8 cellular contexts compared by ENCODE assay signal in the genomic region with DNA sequence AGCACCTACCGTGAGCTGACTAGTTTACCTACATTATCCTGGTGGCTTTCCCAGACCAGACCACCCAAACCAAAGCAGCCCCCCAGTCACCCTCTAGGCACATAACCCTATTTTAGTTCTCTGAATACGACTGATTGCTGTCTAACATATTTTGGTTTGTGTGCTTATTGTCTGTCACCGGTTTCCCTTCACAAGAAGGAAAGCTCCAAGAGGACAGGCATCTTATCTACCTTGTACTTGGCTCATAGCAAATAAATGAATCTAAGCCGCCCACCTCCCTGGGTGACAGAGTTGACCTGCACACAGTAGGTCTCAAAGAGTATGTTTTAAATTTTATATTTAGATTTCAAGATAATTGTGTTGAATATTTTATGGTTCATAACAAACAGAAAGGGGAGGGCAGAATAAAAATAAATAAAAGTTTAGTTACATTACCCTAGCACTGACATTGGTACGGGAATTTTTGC. TPM values are rescaled to one million over a fixed set of nuclear protein-coding genes. Genes with fewer than 3 reads are reported as not detected.
A peak's percentile ranks its signal among the peaks of the same experiment; 100 is the strongest.
DNase-seq lines count a peak whose midpoint lies in the region; ATAC-seq, FAIRE-seq and TF ChIP-seq lines count a peak whose summit lies in the region.

No MANE protein-coding gene starts in this region.

- H3K4me2 ChIP-seq in keratinocyte (ENCODE audit: control insufficient read depth, extremely low read depth, insufficient read depth, low read depth, low read length), result peak overlapping the region; percentile 90

- peaks cover 44% of the 10 kb centered on the region for H3K36me3 Mint-ChIP-seq in T-helper 2 cell treated with Interferon-gamma antibody and Interleukin-4, amounts not matched to agents 5 μg/mL and 100 μg/mL, for 36 hours (ENCODE audit: low read depth)
- peaks cover 40% of the 10 kb centered on the region for H3K36me3 Mint-ChIP-seq in activated naive CD8-positive, alpha-beta T cell treated with anti-CD3 and anti-CD28 coated beads for 36 hours

- peak overlapping the region; percentile 85 for H3K4me3 Mint-ChIP-seq in T-helper 2 cell treated with Interferon-gamma antibody and Interleukin-4, amounts not matched to agents 5 μg/mL and 100 μg/mL, for 36 hours
- peak overlapping the region; percentile 86 for H3K4me3 Mint-ChIP-seq in activated naive CD8-positive, alpha-beta T cell treated with anti-CD3 and anti-CD28 coated beads for 36 hours

- no peak for TF ChIP-seq EP300 in suprapubic skin (IDR thresholded peaks at IDR 0.05)

- H3K9me3 Mint-ChIP-seq in T-helper 2 cell treated with Interferon-gamma antibody and Interleukin-4, amounts not matched to agents 5 μg/mL and 100 μg/mL, for 36 hours, result peaks cover 11% of the 10 kb centered on the region
- H3K9me3 Mint-ChIP-seq in activated naive CD8-positive, alpha-beta T cell treated with anti-CD3 and anti-CD28 coated beads for 36 hours, result peaks cover 9% of the 10 kb centered on the region

- dilution Hi-C loops in keratinocyte (cut with MboI; ENCODE audit: extremely low pct_ligation_motif_present, low sequenced_read_pairs), result no loop called here

- H3K27me3 ChIP-seq in keratinocyte (ENCODE audit: control insufficient read depth, extremely low read depth, insufficient read depth, low read length) (no peaks in the 10 kb centered on the region), suprapubic skin (no peaks in the 10 kb centered on the region)

- FAIRE-seq in keratinocyte (lab: Jason Lieb, UNC) (no peak), GM12891 (lab: Jason Lieb, UNC) (no peak)

- H3K36me3 ChIP-seq in keratinocyte (ENCODE audit: control insufficient read depth in 2 of 2, extremely low read depth in 1 of 2, insufficient read depth in 2 of 2, low read length in 2 of 2) (peaks cover 3 to 4% of the 10 kb centered on the region in 2 experiments), suprapubic skin (peaks cover 2% of the 10 kb centered on the region)

- H3K9me3 ChIP-seq in keratinocyte (ENCODE audit: control insufficient read depth, low read depth, low read length) (no peaks in the 10 kb centered on the region), suprapubic skin (no peaks in the 10 kb centered on the region)

- TF ChIP-seq CTCF in keratinocyte (optimal IDR thresholded peaks at IDR 0.05 in 1 of 3, IDR thresholded peaks at IDR 0.05 in 1 of 3, conservative IDR thresholded peaks at IDR 0.05 in 1 of 3; ENCODE audit: extremely low read depth in 1 of 3, insufficient read depth in 2 of 3, low read length in 3 of 3) (no peak), suprapubic skin (IDR thresholded peaks at IDR 0.05) (no peak)

- peak; percentile 13 for DNase-seq in T-helper 2 cell treated with Interferon-gamma antibody and Interleukin-4, amounts not matched to agents 5 μg/mL and 100 μg/mL, for 36 hours (ENCODE audit: low spot score)
- DNase-seq in T-helper 2 cell (no peak), keratinocyte (ENCODE audit: low read depth, low spot score) (no peak), suprapubic skin (ENCODE audit: low spot score in 2 of 2) (no peak), GM12891 (ENCODE audit: insufficient read length, low spot score) (no peak)
- DNase-seq in activated naive CD8-positive, alpha-beta T cell treated with anti-CD3 and anti-CD28 coated beads for 36 hours, result no peak

- peak overlapping the region; percentile 79 for H3K9ac ChIP-seq in keratinocyte (ENCODE audit: control insufficient read depth, extremely low read depth, insufficient read depth, low read length)

- H3K9me1 ChIP-seq in keratinocyte (ENCODE audit: control insufficient read depth, extremely low read depth, insufficient read depth, low read length), result no peaks in the 10 kb centered on the region

- H3K79me2 ChIP-seq in keratinocyte (ENCODE audit: control insufficient read depth, insufficient read depth, low read length), result peaks cover 31% of the 10 kb centered on the region

- H3K4me1 Mint-ChIP-seq in T-helper 2 cell treated with Interferon-gamma antibody and Interleukin-4, amounts not matched to agents 5 μg/mL and 100 μg/mL, for 36 hours (ENCODE audit: low read depth), result peaks cover 49% of the 10 kb centered on the region
- peaks cover 44% of the 10 kb centered on the region for H3K4me1 Mint-ChIP-seq in activated naive CD8-positive, alpha-beta T cell treated with anti-CD3 and anti-CD28 coated beads for 36 hours

- no peaks in the 10 kb centered on the region for H4K20me1 ChIP-seq in keratinocyte (ENCODE audit: control insufficient read depth, extremely low read depth, insufficient read depth, low read length)

- H3K4me1 ChIP-seq in keratinocyte (ENCODE audit: control insufficient read depth, extremely low read depth, insufficient read depth, low read length) (peaks cover 40% of the 10 kb centered on the region), suprapubic skin (peaks cover 38% of the 10 kb centered on the region)

- no peak for ATAC-seq in GM19467 (IDR thresholded peaks at IDR 0.05; ENCODE audit: unreplicated experiment)
- no peak for ATAC-seq in GM21786 (IDR thresholded peaks at IDR 0.05; ENCODE audit: unreplicated experiment)

- TF ChIP-seq POLR2A in suprapubic skin (IDR thresholded peaks at IDR 0.05) (no peak), GM12891 (IDR thresholded peaks at IDR 0.05; ENCODE audit: low read depth, low read length) (no peak)

- H3K27ac ChIP-seq in keratinocyte (ENCODE audit: control insufficient read depth, insufficient read depth, low read length) (peak overlapping the region; percentile 82), suprapubic skin (peak overlapping the region; percentile 92)

- H3K4me3 ChIP-seq in keratinocyte (ENCODE audit: control insufficient read depth in 2 of 3, extremely low read depth in 1 of 3, insufficient read depth in 2 of 3, low read depth in 1 of 3, low read length in 3 of 3), result peak overlapping the region; percentile 62 to 78 (median 75)
- peak overlapping the region; percentile 93 for H3K4me3 ChIP-seq in suprapubic skin

- H2AFZ ChIP-seq in keratinocyte (ENCODE audit: control insufficient read depth, low read length), result peak overlapping the region; percentile 87

- no peaks in the 10 kb centered on the region for H3K27me3 Mint-ChIP-seq in T-helper 2 cell treated with Interferon-gamma antibody and Interleukin-4, amounts not matched to agents 5 μg/mL and 100 μg/mL, for 36 hours (ENCODE audit: low read depth)
- H3K27me3 Mint-ChIP-seq in activated naive CD8-positive, alpha-beta T cell treated with anti-CD3 and anti-CD28 coated beads for 36 hours, result no peaks in the 10 kb centered on the region

- peak overlapping the region; percentile 95 for H3K27ac Mint-ChIP-seq in T-helper 2 cell treated with Interferon-gamma antibody and Interleukin-4, amounts not matched to agents 5 μg/mL and 100 μg/mL, for 36 hours
- H3K27ac Mint-ChIP-seq in activated naive CD8-positive, alpha-beta T cell treated with anti-CD3 and anti-CD28 coated beads for 36 hours, result peak overlapping the region; percentile 77

- WGBS in suprapubic skin, result 32% methylated on average over 5 of the region's 5 CpGs

TF ChIP-seq in GM12891, 5 proteins besides CTCF, POLR2A, EP300 and RAD21:
- no peak for TF ChIP-seq SPI1 (IDR thresholded peaks at IDR 0.05; ENCODE audit: low read depth, low read length)
- TF ChIP-seq POLR2AphosphoS5 (IDR thresholded peaks at IDR 0.05; ENCODE audit: low read depth, low read length), result no peak
- no peak for TF ChIP-seq POU2F2 (IDR thresholded peaks at IDR 0.05; ENCODE audit: low read depth, low read length)
- TF ChIP-seq TAF1 (IDR thresholded peaks at IDR 0.05; ENCODE audit: low read depth, low read length), result no peak
- TF ChIP-seq PAX5 (IDR thresholded peaks at IDR 0.05; ENCODE audit: insufficient read depth, low read length, severe bottlenecking), result no peak

RNA-seq across cellular contexts. Expression of a gene that starts 0.9 kb away (rescaled TPM):
- 100 to 1,000 TPM; 168 to 175 TPM for total RNA-seq in activated naive CD8-positive, alpha-beta T cell treated with anti-CD3 and anti-CD28 coated beads for 36 hours
- 168 to 266 TPM (median 248 TPM) in 3 replicates for polyA plus RNA-seq in keratinocyte
- polyA plus RNA-seq in keratinocyte (2011; ENCODE audit: low read depth), result 29.8 TPM
- polyA plus RNA-seq in keratinocyte (2011; cell fraction: cytosol; rRNA removed), result 219 and 325 TPM in 2 replicates
- polyA plus RNA-seq in keratinocyte (2011; cell fraction: nucleus; rRNA removed), result 141 and 154 TPM in 2 replicates
- polyA plus RNA-seq in keratinocyte (2012; ENCODE audit: low replicate concordance), result 182 and 191 TPM in 2 replicates
- polyA minus RNA-seq in keratinocyte, result 171 to 272 TPM (median 269 TPM) in 3 replicates
- 241 TPM for polyA minus RNA-seq in keratinocyte (2011; cell fraction: cytosol; rRNA and poly(A)+ RNA removed)
- polyA minus RNA-seq in keratinocyte (2011; cell fraction: nucleus; rRNA and poly(A)+ RNA removed), result 50.6 and 68.3 TPM in 2 replicates
- 100 to 1,000 TPM; 151 to 223 (median 190) TPM for total RNA-seq in suprapubic skin
- polyA plus RNA-seq in GM12891 (2012; ENCODE audit: low read depth, missing spikeins), result 78.0 TPM
